9 cellular contexts compared by ENCODE assay signal in genomic region chr22:29621761-29622526, GRCh38. TPM values are rescaled to one million over a fixed set of nuclear protein-coding genes. Genes with fewer than 3 reads are reported as not detected.
DNase-seq lines count a peak whose midpoint lies in the region; ATAC-seq and TF ChIP-seq lines count a peak whose summit lies in the region.
"Had no signal": no experiment of that assay in that cellular context is flagged by ENCODE, and none has a peak within 500 bp of the region (broad histone marks: within the 10 kb centered on the region; RNA-seq: fewer than 3 reads in every experiment).

No MANE protein-coding gene starts in this region.

- H3K27me3 ChIP-seq in gastrocnemius medialis, result no peaks in the 10 kb centered on the region

- no peak for TF ChIP-seq POLR2A in gastrocnemius medialis (IDR thresholded peaks at IDR 0.05)

- H3K9me3 ChIP-seq in gastrocnemius medialis, result no peaks in the 10 kb centered on the region

- no peak overlapping the region for H3K4me3 ChIP-seq in gastrocnemius medialis

- in situ Hi-C loops in gastrocnemius medialis (cut with MboI; ENCODE audit: low sequenced_read_pairs in 4 of 4), result no loop called here

- intact Hi-C loops in gastrocnemius medialis (cut with DNase I; ENCODE audit: low total_unique reads), result no loop called here

- no peaks in the 10 kb centered on the region for H3K36me3 ChIP-seq in gastrocnemius medialis

- H3K27ac ChIP-seq in gastrocnemius medialis, result peak overlapping the region in 3 of 4 donors; percentile 6 to 54 (median 36)
- H3K27ac ChIP-seq: KMS-11 had no signal

- peaks cover 54 to 67% of the 10 kb centered on the region in 2 donors for H3K4me1 ChIP-seq in gastrocnemius medialis

- peak; percentile 34 for DNase-seq in DMS53 (lab: John Stamatoyannopoulos, UW)
- DNase-seq in DMS53 treated with DMSO at 0.1 percent for 48 hours (lab: John Stamatoyannopoulos, UW; ENCODE audit: unreplicated experiment), result no peak
- peak; percentile 91 for DNase-seq in RPMI7951 (ENCODE audit: low read depth)
- DNase-seq in gastrocnemius medialis, result no peak
- DNase-seq in stimulated activated CD4-positive, alpha-beta T cell treated with anti-CD3 and anti-CD28 coated beads, Interleukin-12 subunit alpha, Interleukin-12 subunit beta, amount 100 ng/mL, for 4 hours, result no peak
- DNase-seq in stimulated activated naive CD4-positive, alpha-beta T cell (lab: John Stamatoyannopoulos, UW), result no peak

- ATAC-seq in esophagus mucosa (peak; percentile 75), gastrocnemius medialis (peak; percentile 48 to 49), GM21528 (IDR thresholded peaks at IDR 0.05; ENCODE audit: low FRiP score, unreplicated experiment) (no peak)

- TF ChIP-seq CTCF in gastrocnemius medialis (IDR thresholded peaks at IDR 0.05 in 4 of 5, conservative IDR thresholded peaks at IDR 0.05 in 1 of 5), result no peak

RNA-seq across cellular contexts. Expression of gene NF2, which starts 18.5 kb away (rescaled TPM):
- 35.9 TPM in 2 replicates for total RNA-seq in RPMI7951 (2014; rRNA removed; shearing (Covaris generic))
- total RNA-seq in esophagus mucosa, result 32.3 TPM
- total RNA-seq in gastrocnemius medialis, result 10 to 100 TPM; 34.7 to 66.3 (median 48.2) TPM

RNA-seq across cellular contexts. Expression of gene NIPSNAP1, which starts 41.0 kb away (rescaled TPM):
- 50.8 and 52.9 TPM in 2 replicates for total RNA-seq in RPMI7951 (2014; rRNA removed; shearing (Covaris generic))
- 39.0 TPM for total RNA-seq in esophagus mucosa
- total RNA-seq in gastrocnemius medialis, result 1 to 10 TPM; 1.5 to 5.0 (median 2.0) TPM

Comparison
In these comparisons a context has a peak if more than half of its experiments do, and no peak if none do; other contexts are left out.
1. DNase-seq: peak in DMS53 (single experiment) and RPMI7951 (single experiment); none in DMS53 treated with DMSO at 0.1 percent for 48 hours (single experiment), gastrocnemius medialis (0 of 2), stimulated activated CD4-positive, alpha-beta T cell treated with anti-CD3 and anti-CD28 coated beads, Interleukin-12 subunit alpha, Interleukin-12 subunit beta, amount 100 ng/mL, for 4 hours (single experiment) and stimulated activated naive CD4-positive, alpha-beta T cell (0 of 6).